12 cellular contexts compared by ENCODE assay signal in the genomic region with DNA sequence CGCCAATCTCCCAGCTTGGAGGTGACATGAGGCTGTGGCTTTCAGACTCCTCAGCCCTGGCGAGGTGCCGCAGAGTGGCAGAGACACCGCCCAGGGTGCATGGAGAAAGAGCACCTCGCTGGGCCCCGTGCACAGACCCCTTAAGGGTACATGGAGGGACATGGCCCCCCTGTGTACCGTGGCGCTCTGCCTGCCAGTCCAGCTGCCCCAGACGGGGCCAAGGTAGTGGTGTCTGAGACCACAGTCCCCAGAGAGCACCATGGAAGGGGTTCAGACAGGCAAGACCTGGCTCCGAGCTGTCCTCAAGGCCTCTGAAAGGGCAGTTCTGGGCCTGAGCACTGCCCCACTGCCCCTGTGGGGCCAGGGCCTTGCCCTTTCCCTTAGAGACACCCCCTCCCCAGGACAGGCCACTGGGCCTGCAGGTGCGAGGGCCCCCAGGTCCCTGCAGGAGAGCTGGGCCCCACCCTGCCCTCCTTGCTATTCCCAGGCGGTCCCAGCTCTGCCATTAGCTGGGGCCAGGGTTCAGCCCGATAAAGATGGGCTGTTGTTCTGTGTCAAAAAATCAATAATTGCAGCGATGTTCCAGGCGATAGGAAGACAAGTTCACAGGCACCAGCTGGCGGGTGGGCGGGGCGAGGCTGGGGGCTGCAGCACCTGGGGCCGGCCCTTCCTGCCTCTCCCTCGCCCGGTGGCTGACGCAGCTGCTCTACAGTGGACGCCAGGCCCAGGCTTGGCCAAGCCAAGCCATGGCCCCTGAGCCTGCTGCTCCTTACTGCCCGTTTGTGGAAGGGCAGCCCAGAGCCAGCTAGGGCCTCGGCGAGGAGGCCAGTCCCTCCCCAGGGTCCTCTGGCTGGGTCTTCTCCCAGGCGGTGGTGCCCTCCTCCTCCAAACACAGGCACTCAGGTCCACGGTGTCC. TPM values are rescaled to one million over a fixed set of nuclear protein-coding genes. Genes with fewer than 3 reads are reported as not detected.
DNase-seq lines count a peak whose midpoint lies in the region; ATAC-seq, FAIRE-seq and TF ChIP-seq lines count a peak whose summit lies in the region.
"Had no signal": no experiment of that assay in that cellular context is flagged by ENCODE, and none has a peak within 500 bp of the region (broad histone marks: within the 10 kb centered on the region; RNA-seq: fewer than 3 reads in every experiment).

No MANE protein-coding gene starts in this region.

- H3K4me1 ChIP-seq in right lobe of liver: peaks cover 0 to 34% (median 24%) of the 10 kb centered on the region in 4 donors
- peaks cover 0 to 4% of the 10 kb centered on the region in 2 donors for H3K4me1 ChIP-seq in breast epithelium

- WGBS in right lobe of liver (ENCODE audit: insufficient coverage, low coverage, low lambda C conversion rate, missing lambda C conversion rate): 13% methylated on average over 3 of the region's 28 CpGs

- intact Hi-C loops in right lobe of liver (cut with DNase I): no loop called here
- intact Hi-C loops in breast epithelium (cut with DNase I; ENCODE audit: low total_unique reads): no loop called here

- no peak for FAIRE-seq in H54 (lab: Jason Lieb, UNC)

- H3K27ac ChIP-seq in right lobe of liver (peak overlapping the region; percentile 48 to 87 (median 77)), breast epithelium (no peak overlapping the region)
- H3K27ac ChIP-seq: VCaP had no signal

- H3K36me3 ChIP-seq in right lobe of liver (no peaks in the 10 kb centered on the region), breast epithelium (no peaks in the 10 kb centered on the region)
- H3K36me3 ChIP-seq: MG63 had no signal

- H3K4me3 ChIP-seq in right lobe of liver (peak overlapping the region in 2 of 3 donors; percentile 27 to 47), breast epithelium (no peak overlapping the region)
- H3K4me3 ChIP-seq: MG63, smooth muscle cell had no signal

- in situ Hi-C loops in G401 (cut with HindIII; ENCODE audit: low sequenced_read_pairs): no loop called here

- ATAC-seq in right lobe of liver (peak; percentile 72 to 79 (median 75)), GM18517 (IDR thresholded peaks at IDR 0.05; ENCODE audit: unreplicated experiment) (no peak)

- DNase-seq in COLO668 (lab: John Stamatoyannopoulos, UW; ENCODE audit: unreplicated experiment): peak; percentile 90
- peak; percentile 51 for DNase-seq in NCI-H1105 treated with DMSO at 0.1 percent for 48 hours (lab: John Stamatoyannopoulos, UW)
- DNase-seq in SHP77 (lab: John Stamatoyannopoulos, UW): peak; percentile 67 to 90
- peak; percentile 86 to 94 (median 87) for DNase-seq in right lobe of liver
- DNase-seq in H54 (ENCODE audit: insufficient read length, low spot score): no peak
- DNase-seq in G401 (ENCODE audit: low spot score): no peak
- no peak for DNase-seq in breast epithelium (ENCODE audit: low spot score in 2 of 2)
- DNase-seq: C1 segment of cervical spinal cord had no signal

- H3K9me3 ChIP-seq in right lobe of liver (no peaks in the 10 kb centered on the region), breast epithelium (no peaks in the 10 kb centered on the region)
- H3K9me3 ChIP-seq: MG63 had no signal

- H3K27me3 ChIP-seq in right lobe of liver: no peaks in the 10 kb centered on the region
- H3K27me3 ChIP-seq in breast epithelium: no peaks in the 10 kb centered on the region
- H3K27me3 ChIP-seq: MG63 had no signal

- TF ChIP-seq POLR2A in right lobe of liver (IDR thresholded peaks at IDR 0.05) (no peak), H54 (IDR thresholded peaks at IDR 0.05; ENCODE audit: low read depth, low read length) (no peak), breast epithelium (IDR thresholded peaks at IDR 0.05) (no peak)

- no peak for TF ChIP-seq CTCF in right lobe of liver (IDR thresholded peaks at IDR 0.05)
- no peak for TF ChIP-seq CTCF in breast epithelium (IDR thresholded peaks at IDR 0.05)

RNA-seq across cellular contexts. Expression of a gene that starts 51.7 kb away (rescaled TPM):
- total RNA-seq in right lobe of liver (10 to 100 TPM in 2 of 6 experiments, 1 to 10 TPM in 4; 3.8 to 15.5 (median 8.3) TPM), breast epithelium (1 to 10 TPM in 2 of 3 donors, under 1 TPM in 1; 0.32 to 2.9 (median 2.3) TPM)
- 0.55 and 1.2 TPM in 2 replicates for total RNA-seq in G401 (2014; rRNA removed; shearing (Covaris generic))

Comparison
In these comparisons a context has a peak if more than half of its experiments do, and no peak if none do; other contexts are left out.
1. DNase-seq: peak in COLO668 (single experiment), NCI-H1105 treated with DMSO at 0.1 percent for 48 hours (single experiment), SHP77 (2 of 2) and right lobe of liver (3 of 3); none in H54 (single experiment), G401 (single experiment) and breast epithelium (0 of 2).
2. H3K27ac ChIP-seq: peak in right lobe of liver (3 of 3); none in breast epithelium (0 of 2).
3. H3K4me3 ChIP-seq: peak in right lobe of liver (2 of 3); none in breast epithelium (0 of 3).